10 cellular contexts compared by ENCODE assay signal in genomic region chr22:43342347-43343261, GRCh38. TPM values are rescaled to one million over a fixed set of nuclear protein-coding genes. Genes with fewer than 3 reads are reported as not detected.
DNase-seq lines count a peak whose midpoint lies in the region; TF ChIP-seq lines count a peak whose summit lies in the region.
"Had no signal": no experiment of that assay in that cellular context is flagged by ENCODE, and none has a peak within 500 bp of the region (broad histone marks: within the 10 kb centered on the region; RNA-seq: fewer than 3 reads in every experiment).

No MANE protein-coding gene starts in this region.

- no peaks in the 10 kb centered on the region for H3K36me3 ChIP-seq in tibial artery
- H3K36me3 ChIP-seq in brain microvascular endothelial cell (replicated peaks): no peaks in the 10 kb centered on the region
- H3K36me3 ChIP-seq: right atrium auricular region had no signal

- H3K4me1 Mint-ChIP-seq in activated CD4-positive, alpha-beta T cell treated with anti-CD3 and anti-CD28 coated beads, Interleukin-2, amount 10 ng/mL, durations not matched to agents 24 days and 14 days: peaks cover 12% of the 10 kb centered on the region
- peaks cover 9% of the 10 kb centered on the region for H3K4me1 Mint-ChIP-seq in activated T-helper 1 cell treated with anti-CD3 and anti-CD28 coated beads, Interleukin-12 subunit alpha, Interleukin-12 subunit beta, Interleukin-2, Interleukin-4 antibody, amounts not matched to agents 30 ng/mL and 10 ng/mL and 1 ng/mL, durations not matched to agents 14 hours and 24 hours and 36 hours (ENCODE audit: low read depth)
- peaks cover 19% of the 10 kb centered on the region for H3K4me1 Mint-ChIP-seq in mesothelial cell of epicardium

- H3K27ac ChIP-seq in tibial artery (no peak overlapping the region), brain microvascular endothelial cell (no peak overlapping the region), substantia nigra (ENCODE audit: low read depth, low read length, poor library complexity, severe bottlenecking) (no peak overlapping the region)
- H3K27ac ChIP-seq: right atrium auricular region had no signal

- H3K4me3 ChIP-seq in tibial artery (peak overlapping the region; percentile 30 to 49), brain microvascular endothelial cell (ENCODE audit: low read depth, low read length) (no peak overlapping the region)

- TF ChIP-seq CTCF in mesothelial cell of epicardium (IDR thresholded peaks at IDR 0.05; ENCODE audit: unreplicated experiment) (no peak), tibial artery (IDR thresholded peaks at IDR 0.05) (no peak), brain microvascular endothelial cell (IDR thresholded peaks at IDR 0.05; ENCODE audit: low read depth, low read length, missing control alignments) (no peak)

- peaks cover 0 to 19% (median 15%) of the 10 kb centered on the region in 4 donors for H3K4me1 ChIP-seq in tibial artery

- H3K4me3 Mint-ChIP-seq in activated CD4-positive, alpha-beta T cell treated with anti-CD3 and anti-CD28 coated beads, Interleukin-2, amount 10 ng/mL, durations not matched to agents 24 days and 14 days: peak overlapping the region; percentile 28
- peak overlapping the region; percentile 11 for H3K4me3 Mint-ChIP-seq in activated T-helper 1 cell treated with anti-CD3 and anti-CD28 coated beads, Interleukin-12 subunit alpha, Interleukin-12 subunit beta, Interleukin-2, Interleukin-4 antibody, amounts not matched to agents 30 ng/mL and 10 ng/mL and 1 ng/mL, durations not matched to agents 14 hours and 24 hours and 36 hours
- peak overlapping the region; percentile 70 for H3K4me3 Mint-ChIP-seq in mesothelial cell of epicardium

- no peak for DNase-seq in activated CD4-positive, alpha-beta T cell treated with anti-CD3 and anti-CD28 coated beads, Interleukin-2, amount 10 ng/mL, durations not matched to agents 24 days and 14 days
- no peak for DNase-seq in activated CD4-positive, alpha-beta T cell treated with anti-CD3 and anti-CD28 coated beads for 48 hours
- no peak for DNase-seq in activated T-helper 1 cell treated with anti-CD3 and anti-CD28 coated beads, Interleukin-12 subunit alpha, Interleukin-12 subunit beta, Interleukin-2, Interleukin-4 antibody, amounts not matched to agents 30 ng/mL and 10 ng/mL and 1 ng/mL, durations not matched to agents 14 hours and 24 hours and 36 hours (ENCODE audit: low spot score)
- DNase-seq in mesothelial cell of epicardium (ENCODE audit: low spot score in 2 of 2, unreplicated experiment in 2 of 2) (no peak), tibial artery (no peak), cortex of kidney (lab: John Stamatoyannopoulos, UW) (no peak), brain microvascular endothelial cell (no peak), substantia nigra (lab: John Stamatoyannopoulos, UW) (no peak)

- H3K27me3 ChIP-seq in tibial artery: peaks cover 6 to 79% of the 10 kb centered on the region in 2 donors
- H3K27me3 ChIP-seq in brain microvascular endothelial cell (replicated peaks): peaks cover 47% of the 10 kb centered on the region

- intact Hi-C loops in activated CD4-positive, alpha-beta T cell treated with anti-CD3 and anti-CD28 coated beads, Interleukin-2, amount 10 ng/mL, durations not matched to agents 24 days and 14 days (cut with micrococcal nuclease): no loop called here
- intact Hi-C loops in activated T-helper 1 cell treated with anti-CD3 and anti-CD28 coated beads, Interleukin-12 subunit alpha, Interleukin-12 subunit beta, Interleukin-2, Interleukin-4 antibody, amounts not matched to agents 30 ng/mL and 10 ng/mL and 1 ng/mL, durations not matched to agents 14 hours and 24 hours and 36 hours (cut with micrococcal nuclease): no loop called here
- intact Hi-C loops in tibial artery (cut with DNase I; ENCODE audit: low total_unique reads): loop anchor here (10.0 kb wide), 1 partner anchor 68 kb away; no protein-coding TSS in a partner anchor

- no peak overlapping the region for H3K27ac Mint-ChIP-seq in activated CD4-positive, alpha-beta T cell treated with anti-CD3 and anti-CD28 coated beads, Interleukin-2, amount 10 ng/mL, durations not matched to agents 24 days and 14 days
- H3K27ac Mint-ChIP-seq in activated T-helper 1 cell treated with anti-CD3 and anti-CD28 coated beads, Interleukin-12 subunit alpha, Interleukin-12 subunit beta, Interleukin-2, Interleukin-4 antibody, amounts not matched to agents 30 ng/mL and 10 ng/mL and 1 ng/mL, durations not matched to agents 14 hours and 24 hours and 36 hours: no peak overlapping the region
- H3K27ac Mint-ChIP-seq in mesothelial cell of epicardium: no peak overlapping the region

- no peaks in the 10 kb centered on the region for H3K9me3 Mint-ChIP-seq in activated CD4-positive, alpha-beta T cell treated with anti-CD3 and anti-CD28 coated beads, Interleukin-2, amount 10 ng/mL, durations not matched to agents 24 days and 14 days
- no peaks in the 10 kb centered on the region for H3K9me3 Mint-ChIP-seq in activated T-helper 1 cell treated with anti-CD3 and anti-CD28 coated beads, Interleukin-12 subunit alpha, Interleukin-12 subunit beta, Interleukin-2, Interleukin-4 antibody, amounts not matched to agents 30 ng/mL and 10 ng/mL and 1 ng/mL, durations not matched to agents 14 hours and 24 hours and 36 hours
- H3K9me3 Mint-ChIP-seq in mesothelial cell of epicardium: no peaks in the 10 kb centered on the region

- no peaks in the 10 kb centered on the region for H3K9me3 ChIP-seq in tibial artery
- H3K9me3 ChIP-seq: right atrium auricular region had no signal

- no peaks in the 10 kb centered on the region for H3K36me3 Mint-ChIP-seq in activated CD4-positive, alpha-beta T cell treated with anti-CD3 and anti-CD28 coated beads, Interleukin-2, amount 10 ng/mL, durations not matched to agents 24 days and 14 days (ENCODE audit: low read depth)
- H3K36me3 Mint-ChIP-seq in activated T-helper 1 cell treated with anti-CD3 and anti-CD28 coated beads, Interleukin-12 subunit alpha, Interleukin-12 subunit beta, Interleukin-2, Interleukin-4 antibody, amounts not matched to agents 30 ng/mL and 10 ng/mL and 1 ng/mL, durations not matched to agents 14 hours and 24 hours and 36 hours (ENCODE audit: low read depth): no peaks in the 10 kb centered on the region
- no peaks in the 10 kb centered on the region for H3K36me3 Mint-ChIP-seq in mesothelial cell of epicardium

- in situ Hi-C loops in brain microvascular endothelial cell (cut with HindIII; ENCODE audit: low pct_ligation_motif_present, low sequenced_read_pairs): no loop called here

- H3K27me3 Mint-ChIP-seq in activated CD4-positive, alpha-beta T cell treated with anti-CD3 and anti-CD28 coated beads, Interleukin-2, amount 10 ng/mL, durations not matched to agents 24 days and 14 days: peaks cover 38% of the 10 kb centered on the region
- peaks cover 32% of the 10 kb centered on the region for H3K27me3 Mint-ChIP-seq in activated T-helper 1 cell treated with anti-CD3 and anti-CD28 coated beads, Interleukin-12 subunit alpha, Interleukin-12 subunit beta, Interleukin-2, Interleukin-4 antibody, amounts not matched to agents 30 ng/mL and 10 ng/mL and 1 ng/mL, durations not matched to agents 14 hours and 24 hours and 36 hours (ENCODE audit: insufficient read depth)
- H3K27me3 Mint-ChIP-seq in mesothelial cell of epicardium (ENCODE audit: low read depth): peaks cover 50% of the 10 kb centered on the region

RNA-seq across cellular contexts. Expression of gene SCUBE1, which starts 0.6 kb away (rescaled TPM):
- total RNA-seq in activated CD4-positive, alpha-beta T cell treated with anti-CD3 and anti-CD28 coated beads, Interleukin-2, amount 10 ng/mL, durations not matched to agents 24 days and 14 days: not detected in 2 replicates
- not detected in 2 replicates for total RNA-seq in activated T-helper 1 cell treated with anti-CD3 and anti-CD28 coated beads, Interleukin-12 subunit alpha, Interleukin-12 subunit beta, Interleukin-2, Interleukin-4 antibody, amounts not matched to agents 30 ng/mL and 10 ng/mL and 1 ng/mL, durations not matched to agents 14 hours and 24 hours and 36 hours
- 16.2 to 19.4 TPM (median 19.3 TPM) in 3 replicates for total RNA-seq in mesothelial cell of epicardium
- total RNA-seq: epithelial cell of proximal tubule had no signal

Comparison
In these comparisons a context has a peak if more than half of its experiments do, and no peak if none do; other contexts are left out.
1. H3K4me3 Mint-ChIP-seq: peak in every context shown above with its lines; median percentile 70 in mesothelial cell of epicardium; 28 in activated CD4-positive, alpha-beta T cell treated with anti-CD3 and anti-CD28 coated beads, Interleukin-2, amount 10 ng/mL, durations not matched to agents 24 days and 14 days; 11 in activated T-helper 1 cell treated with anti-CD3 and anti-CD28 coated beads, Interleukin-12 subunit alpha, Interleukin-12 subunit beta, Interleukin-2, Interleukin-4 antibody, amounts not matched to agents 30 ng/mL and 10 ng/mL and 1 ng/mL, durations not matched to agents 14 hours and 24 hours and 36 hours.
2. RNA of gene SCUBE1, which starts 0.6 kb away (total RNA-seq): 16.2 to 19.4 TPM in mesothelial cell of epicardium; not detected in activated CD4-positive, alpha-beta T cell treated with anti-CD3 and anti-CD28 coated beads, Interleukin-2, amount 10 ng/mL, durations not matched to agents 24 days and 14 days and not detected in activated T-helper 1 cell treated with anti-CD3 and anti-CD28 coated beads, Interleukin-12 subunit alpha, Interleukin-12 subunit beta, Interleukin-2, Interleukin-4 antibody, amounts not matched to agents 30 ng/mL and 10 ng/mL and 1 ng/mL, durations not matched to agents 14 hours and 24 hours and 36 hours; every median in the first group is over 10 times any median in the second.